Comparison of ENCODE assay signal across 21 cellular contexts in genomic region chr12:28216016-28216415, GRCh38. TPM values are rescaled to one million over a fixed set of nuclear protein-coding genes. Genes with fewer than 3 reads are reported as not detected.
A peak's percentile ranks its signal among the peaks of the same experiment; 100 is the strongest.
DNase-seq lines count a peak whose midpoint lies in the region; ATAC-seq, FAIRE-seq and TF ChIP-seq lines count a peak whose summit lies in the region.
"Had no signal": no experiment of that assay in that cellular context is flagged by ENCODE, and none has a peak within 500 bp of the region (broad histone marks: within the 10 kb centered on the region; RNA-seq: fewer than 3 reads in every experiment).

No MANE protein-coding gene starts in this region.

- peaks cover 19% of the 10 kb centered on the region for H3K9me3 ChIP-seq in HUES48 (ENCODE audit: control insufficient read depth, insufficient read depth, low read length)
- H3K9me3 ChIP-seq in K562 (replicated peaks; ENCODE audit: control insufficient read depth, insufficient read depth, low read depth, low read length): peaks cover 4% of the 10 kb centered on the region; the same call in 1 of the 2 replicates
- H3K9me3 ChIP-seq in neural progenitor cell (ENCODE audit: low read depth): peaks cover 3% of the 10 kb centered on the region
- H3K9me3 ChIP-seq in OCI-LY7 (ENCODE audit: low read length): peaks cover 20% of the 10 kb centered on the region; the same call in 1 of the 2 replicates
- H3K9me3 ChIP-seq: Caco-2 had no signal

- no peaks in the 10 kb centered on the region for H3K9me2 ChIP-seq in OCI-LY7 (ENCODE audit: insufficient read depth, low read length)

- TF ChIP-seq RAD21 in K562 (CRISPR knock-in tag; conservative IDR thresholded peaks at IDR 0.05 in 1 of 2, IDR thresholded peaks at IDR 0.05 in 1 of 2): no peak

- H3K27ac ChIP-seq in HUES48 (ENCODE audit: low read depth, low read length) (peak overlapping the region; percentile 46), K562 (ENCODE audit: extremely low read depth, low read depth, low read length) (no peak overlapping the region), neural progenitor cell (no peak overlapping the region), OCI-LY7 (ENCODE audit: low read depth, low read length, poor library complexity, severe bottlenecking) (no peak overlapping the region)
- H3K27ac ChIP-seq: BLaER1, C4-2B, GM23248 had no signal

- TF ChIP-seq CTCF in WTC11 (IDR thresholded peaks at IDR 0.05): no peak
- TF ChIP-seq CTCF in K562 (IDR thresholded peaks at IDR 0.05 in 2 of 3, conservative IDR thresholded peaks at IDR 0.05 in 1 of 3; ENCODE audit: insufficient read depth in 2 of 3, low read depth in 1 of 3, low read length in 3 of 3): no peak
- TF ChIP-seq CTCF in neural progenitor cell (IDR thresholded peaks at IDR 0.05): no peak
- TF ChIP-seq CTCF in OCI-LY7 (conservative IDR thresholded peaks at IDR 0.05; ENCODE audit: low read length): no peak

- in situ Hi-C loops in K562 (cut with MboI): no loop called here

- BruUV-seq in K562 (replicated peaks; lab: Mats Ljungman, UMichigan): no TSS peak
- BruUV-seq in OCI-LY7 (replicated peaks; lab: Mats Ljungman, UMichigan): no TSS peak

- H3K4me3 ChIP-seq in HUES48 (ENCODE audit: low read depth, low read length) (peak overlapping the region; percentile 37; the same call in 1 of the 2 replicates), K562 (no peak overlapping the region), neural progenitor cell (no peak overlapping the region), OCI-LY7 (ENCODE audit: low read depth, low read length, poor library complexity, severe bottlenecking) (no peak overlapping the region)
- H3K4me3 ChIP-seq: BLaER1, GM23248 had no signal

- no peak for TF ChIP-seq POLR2A in K562 (conservative IDR thresholded peaks at IDR 0.05)

- POLR2A ChIA-PET in WTC11 (lab: Charles Lee): no interaction called here
- POLR2A ChIA-PET in K562 (lab: Yijun Ruan, JAX): no interaction called here
- POLR2A ChIA-PET in OCI-LY7 (lab: Charles Lee): interaction anchor here (0.6 kb wide), 1 partner anchor 22 kb away, joined by 3 read pairs; no protein-coding TSS in a partner anchor

- H3K27me3 ChIP-seq in HUES48 (ENCODE audit: control insufficient read depth, insufficient read depth, low read length) (no peaks in the 10 kb centered on the region), K562 (ENCODE audit: control insufficient read depth in 2 of 2, insufficient read depth in 2 of 2, low read length in 2 of 2) (no peaks in the 10 kb centered on the region), neural progenitor cell (no peaks in the 10 kb centered on the region)
- H3K27me3 ChIP-seq: BLaER1 had no signal

- H3K4me1 Mint-ChIP-seq in WTC11 (peaks cover 26% of the 10 kb centered on the region), neural progenitor cell (no peaks in the 10 kb centered on the region)

- H3K4me2 ChIP-seq in K562 (ENCODE audit: insufficient read depth, low read length) (no peak overlapping the region), neural progenitor cell (peak overlapping the region; percentile 8), OCI-LY7 (ENCODE audit: low read length) (no peak overlapping the region)
- H3K4me2 ChIP-seq: BLaER1 had no signal

- H3F3A ChIP-seq in neural progenitor cell (ENCODE audit: low read depth): no peaks in the 10 kb centered on the region

- H3K27ac Mint-ChIP-seq in WTC11 (0 out of 2 replicates have a peak overlapping the region, but pooled peaks have one; percentile 23), neural progenitor cell (no peak overlapping the region)
- H3K27ac Mint-ChIP-seq: B cell; CD4-positive, CD25-positive, alpha-beta regulatory T cell; CD8-positive, alpha-beta T cell had no signal

- H3K9me3 Mint-ChIP-seq in WTC11: peaks cover 40% of the 10 kb centered on the region
- peaks cover 15% of the 10 kb centered on the region for H3K9me3 Mint-ChIP-seq in neural progenitor cell

- CTCF ChIA-PET in WTC11 (lab: Charles Lee): interaction anchor here (1.1 kb wide), 1 partner anchor 21 kb away, joined by 3 read pairs; no protein-coding TSS in a partner anchor
- CTCF ChIA-PET in K562 (lab: Yijun Ruan, JAX; ENCODE audit: low intra/inter-chr PET ratio): no interaction called here
- CTCF ChIA-PET in OCI-LY7 (lab: Charles Lee; ENCODE audit: unreplicated experiment): no interaction called here

- peaks cover 11% of the 10 kb centered on the region for H3K79me2 ChIP-seq in K562 (ENCODE audit: control insufficient read depth, insufficient read depth, low read length)
- H3K79me2 ChIP-seq in neural progenitor cell (ENCODE audit: low read depth): peaks cover 44% of the 10 kb centered on the region
- peaks cover 5% of the 10 kb centered on the region; the same call in 1 of the 2 replicates for H3K79me2 ChIP-seq in OCI-LY7 (ENCODE audit: insufficient read depth, low read depth, low read length)

- DNase-seq in WTC11 (ENCODE audit: low spot score) (no peak), K562 (ENCODE audit: extremely low read depth in 1 of 4, low spot score in 3 of 4) (no peak), neural progenitor cell (ENCODE audit: low spot score) (peak; percentile 15), LoVo (ENCODE audit: low spot score) (no peak), NCI-H146 (lab: John Stamatoyannopoulos, UW) (no peak), OCI-LY7 (ENCODE audit: low spot score) (no peak)
- DNase-seq: Caco-2; CD4-positive, CD25-positive, alpha-beta regulatory T cell; CD8-positive, alpha-beta T cell; DMS153; DND-41; GM23248; H9 had no signal

- H2AFZ ChIP-seq in K562 (ENCODE audit: low read depth, low read length): no peak overlapping the region
- no peak overlapping the region for H2AFZ ChIP-seq in neural progenitor cell (replicated peaks)
- H2AFZ ChIP-seq in OCI-LY7 (ENCODE audit: low read length): no peak overlapping the region
- H2AFZ ChIP-seq: GM23248 had no signal

- intact Hi-C loops in K562 (cut with micrococcal nuclease) (no loop called here), OCI-LY7 (cut with micrococcal nuclease; ENCODE audit: unreplicated experiment) (no loop called here)

- no peak for TF ChIP-seq EP300 in K562 (IDR thresholded peaks at IDR 0.05; ENCODE audit: low read length)

- peaks cover 11% of the 10 kb centered on the region for H3K4me1 ChIP-seq in HUES48 (ENCODE audit: control insufficient read depth, insufficient read depth, low read length)
- H3K4me1 ChIP-seq in K562 (replicated peaks in 1 of 2; ENCODE audit: control insufficient read depth in 2 of 2, insufficient read depth in 2 of 2, low read length in 2 of 2): no peaks in the 10 kb centered on the region; a peak in 1 of 5 replicates
- H3K4me1 ChIP-seq in neural progenitor cell: peaks cover 10% of the 10 kb centered on the region
- H3K4me1 ChIP-seq in OCI-LY7 (ENCODE audit: insufficient read depth, low read length, poor library complexity, severe bottlenecking): peaks cover 4% of the 10 kb centered on the region
- H3K4me1 ChIP-seq: BLaER1, Caco-2 had no signal

- H3K4me3 Mint-ChIP-seq in WTC11: no peak overlapping the region
- H3K4me3 Mint-ChIP-seq in neural progenitor cell: no peak overlapping the region
- H3K4me3 Mint-ChIP-seq: B cell; CD8-positive, alpha-beta T cell; H9 had no signal

- peak; percentile 35 for FAIRE-seq in K562 (lab: Jason Lieb, UNC)
- FAIRE-seq: G401.6, GM12892 had no signal

- no peak; the same call in 1 of the 2 replicates for ATAC-seq in WTC11
- ATAC-seq in K562: no peak
- no peak for ATAC-seq in HG02759 (IDR thresholded peaks at IDR 0.05; ENCODE audit: unreplicated experiment)
- ATAC-seq: CD8-positive, alpha-beta T cell; HCT116 had no signal

- H4K20me1 ChIP-seq in K562 (replicated peaks; ENCODE audit: control insufficient read depth, insufficient read depth, low read length) (no peaks in the 10 kb centered on the region), neural progenitor cell (ENCODE audit: low read depth) (no peaks in the 10 kb centered on the region), OCI-LY7 (ENCODE audit: insufficient read depth, low read length) (no peaks in the 10 kb centered on the region)
- H4K20me1 ChIP-seq: BLaER1 had no signal

- H3K36me3 ChIP-seq in HUES48 (ENCODE audit: control insufficient read depth, insufficient read depth, low read length) (peaks cover 4% of the 10 kb centered on the region), K562 (ENCODE audit: control insufficient read depth, insufficient read depth, low read length) (no peaks in the 10 kb centered on the region; the same call in 1 of the 3 replicates), neural progenitor cell (no peaks in the 10 kb centered on the region), OCI-LY7 (ENCODE audit: insufficient read depth, low read length) (peaks cover 13% of the 10 kb centered on the region)

- H3K9me1 ChIP-seq in K562 (ENCODE audit: control insufficient read depth, insufficient read depth, low read length): no peaks in the 10 kb centered on the region

- WGBS in K562 (ENCODE audit: insufficient coverage, low coverage, missing lambda C conversion rate): 71% methylated on average over 2 of the region's 2 CpGs

- H3K9ac ChIP-seq in HUES48 (ENCODE audit: low read depth, low read length) (no peak overlapping the region), K562 (ENCODE audit: insufficient read depth in 1 of 2, low read depth in 2 of 2, low read length in 2 of 2) (no peak overlapping the region), neural progenitor cell (no peak overlapping the region)
- H3K9ac ChIP-seq: BLaER1, GM23248 had no signal

- H3K36me3 Mint-ChIP-seq in WTC11 (peaks cover 36% of the 10 kb centered on the region), neural progenitor cell (peaks cover 4% of the 10 kb centered on the region)

- H3K27me3 Mint-ChIP-seq in WTC11 (ENCODE audit: low read depth) (no peaks in the 10 kb centered on the region), neural progenitor cell (ENCODE audit: insufficient read depth, low read depth) (no peaks in the 10 kb centered on the region)
- H3K27me3 Mint-ChIP-seq: B cell; CD4-positive, CD25-positive, alpha-beta regulatory T cell had no signal

RNA-seq across cellular contexts. Expression of gene CCDC91, which starts 25.8 kb away (rescaled TPM):
- 15.7 to 19.5 TPM (median 17.9 TPM) in 3 replicates for total RNA-seq in WTC11 (2021)
- total RNA-seq in K562 (2011; cell fraction: chromatin; rRNA removed; ENCODE audit: low replicate concordance): 24.0 and 53.4 TPM in 2 replicates
- total RNA-seq in K562 (2011; cell fraction: nucleolus; rRNA removed): 11.8 and 13.6 TPM in 2 replicates
- 19.7 and 26.5 TPM in 2 replicates for total RNA-seq in K562 (2011; cell fraction: nucleoplasm; rRNA removed)
- total RNA-seq in K562 (2014; rRNA removed): 21.4 and 26.3 TPM in 2 replicates
- 29.5 and 38.1 TPM in 2 replicates for total RNA-seq in K562 (2014; rRNA removed; fragmentation: Illumina TruSeq; extraction: Trizol)
- 23.8 and 27.4 TPM in 2 replicates for total RNA-seq in K562 (2015; rRNA removed; fragmentation: Illumina TruSeq; extraction: Trizol)
- total RNA-seq in K562 (2021): 23.9 and 24.3 TPM in 2 replicates
- polyA plus RNA-seq in K562 (2011; rRNA removed): 27.3 and 31.1 TPM in 2 replicates
- polyA plus RNA-seq in K562 (2011; cell fraction: cytosol; rRNA removed): 7.4 and 11.7 TPM in 2 replicates
- polyA plus RNA-seq in K562 (2011; cell fraction: nucleus; rRNA removed): 10.4 and 13.7 TPM in 2 replicates
- 22.1 and 24.8 TPM in 2 replicates for polyA plus RNA-seq in K562 (2012)
- 24.0 and 30.1 TPM in 2 replicates for polyA plus RNA-seq in K562 (2014; fragmentation: Illumina TruSeq; extraction: Trizol)
- 10 to 100 TPM; 10.1 to 11.3 TPM for polyA plus RNA-seq in K562 (2014; fragmentation: Nextera tagmentation; extraction: Ambion mirVana)
- polyA plus RNA-seq in K562 (2014; rRNA removed): 20.9 and 23.7 TPM in 2 replicates
- polyA minus RNA-seq in K562 (2011; rRNA and poly(A)+ RNA removed): 51.1 and 51.5 TPM in 2 replicates
- 21.2 and 22.4 TPM in 2 replicates for polyA minus RNA-seq in K562 (2011; cell fraction: cytosol; rRNA and poly(A)+ RNA removed)
- 35.7 and 63.1 TPM in 2 replicates for polyA minus RNA-seq in K562 (2011; cell fraction: nucleus; rRNA and poly(A)+ RNA removed)
- 24.8 and 35.8 TPM in 2 replicates for total RNA-seq in neural progenitor cell (ENCODE audit: low replicate concordance)
- total RNA-seq in OCI-LY7 (2014; rRNA removed; shearing (Covaris generic)): 15.8 and 17.7 TPM in 2 replicates
- 23.8 and 26.2 TPM in 2 replicates for total RNA-seq in OCI-LY7 (2022)
